8 cellular contexts compared by ENCODE assay signal in genomic region chr1:89631756-89632155, GRCh38. TPM values are rescaled to one million over a fixed set of nuclear protein-coding genes. Genes with fewer than 3 reads are reported as not detected.
DNase-seq lines count a peak whose midpoint lies in the region; ATAC-seq and TF ChIP-seq lines count a peak whose summit lies in the region.

No MANE protein-coding gene starts in this region.

- H3K36me3 Mint-ChIP-seq in activated B cell treated with CpG ODN at 0.5 μM for 24 hours (ENCODE audit: low read depth) (peaks cover 8% of the 10 kb centered on the region), glutamatergic neuron (ENCODE audit: unreplicated experiment) (no peaks in the 10 kb centered on the region)

- H3K27ac ChIP-seq in psoas muscle = no peak overlapping the region

- ATAC-seq in activated B cell treated with CpG ODN at 0.5 μM for 24 hours (ENCODE audit: low read depth) = no peak
- ATAC-seq in psoas muscle = no peak
- no peak for ATAC-seq in HG02970 (IDR thresholded peaks at IDR 0.05; ENCODE audit: low FRiP score, unreplicated experiment)

- intact Hi-C loops in activated B cell treated with CpG ODN at 0.5 μM for 24 hours (cut with micrococcal nuclease) = loop anchor here (1.0 to 2.0 kb wide), 4 partner anchors 88 to 355 kb away; no protein-coding TSS in a partner anchor
- intact Hi-C loops in psoas muscle (cut with DNase I) = loop anchor here in 1 of 2 donors (2.0 kb wide), 1 partner anchor 131 kb away; no protein-coding TSS in a partner anchor

- peaks cover 0 to 7% (median 0%) of the 10 kb centered on the region in 3 donors for H3K27me3 ChIP-seq in psoas muscle (ENCODE audit: insufficient read depth in 3 of 3, low read length in 2 of 3)

- DNase-seq in activated B cell treated with CpG ODN at 0.5 μM for 24 hours = no peak
- DNase-seq in glutamatergic neuron = no peak
- no peak for DNase-seq in psoas muscle
- no peak for DNase-seq in stimulated activated CD4-positive, alpha-beta T cell treated with anti-CD3 and anti-CD28 coated beads, Interleukin-12 subunit alpha, Interleukin-12 subunit beta, amount 100 ng/mL, for 4 hours
- DNase-seq in HCEC 1CT = no peak
- no peak for DNase-seq in stimulated activated CD4-positive, alpha-beta T cell treated with anti-CD3 and anti-CD28 coated beads, Interleukin-1b, Interleukin-23, amount 100 ng/mL, for 48 hours

- no peaks in the 10 kb centered on the region for H3K36me3 ChIP-seq in psoas muscle (ENCODE audit: insufficient read depth in 1 of 2, low read depth in 1 of 2)

- CTCF ChIA-PET in activated B cell treated with CpG ODN at 0.5 μM for 24 hours (lab: Charles Lee) = interaction anchor here (0.6 to 11.5 kb wide), 6 partner anchors 11 to 133 kb away, joined by 3 to 193 read pairs (median 6); no protein-coding TSS in a partner anchor

- H3K27me3 Mint-ChIP-seq in activated B cell treated with CpG ODN at 0.5 μM for 24 hours = no peaks in the 10 kb centered on the region
- peaks cover 2% of the 10 kb centered on the region for H3K27me3 Mint-ChIP-seq in glutamatergic neuron (ENCODE audit: unreplicated experiment)

- POLR2A ChIA-PET in activated B cell treated with CpG ODN at 0.5 μM for 24 hours (lab: Charles Lee) = interaction anchor here (1.3 to 3.2 kb wide), 4 partner anchors 20 to 132 kb away, joined by 3 to 30 read pairs (median 8); no protein-coding TSS in a partner anchor

- TF ChIP-seq CTCF in activated B cell treated with CpG ODN at 0.5 μM for 24 hours (IDR thresholded peaks at IDR 0.05) (no peak), glutamatergic neuron (IDR thresholded peaks at IDR 0.05; ENCODE audit: partially characterized antibody, unreplicated experiment) (no peak), psoas muscle (IDR thresholded peaks at IDR 0.05) (no peak)

- H3K4me1 ChIP-seq in psoas muscle = no peaks in the 10 kb centered on the region

- H3K27ac Mint-ChIP-seq in activated B cell treated with CpG ODN at 0.5 μM for 24 hours (peak overlapping the region; percentile 68), glutamatergic neuron (ENCODE audit: unreplicated experiment) (no peak overlapping the region)

- 55 to 65% (median 56%) methylated on average over 7 of the region's 7 CpGs for WGBS in psoas muscle, 3 donors

- H3K4me3 Mint-ChIP-seq in activated B cell treated with CpG ODN at 0.5 μM for 24 hours = peak overlapping the region; percentile 94
- peak overlapping the region; percentile 97 for H3K4me3 Mint-ChIP-seq in glutamatergic neuron (ENCODE audit: unreplicated experiment)

- H3K4me1 Mint-ChIP-seq in activated B cell treated with CpG ODN at 0.5 μM for 24 hours (peaks cover 40% of the 10 kb centered on the region), glutamatergic neuron (ENCODE audit: low read depth, unreplicated experiment) (peaks cover 4% of the 10 kb centered on the region)

- H3K9me3 Mint-ChIP-seq in activated B cell treated with CpG ODN at 0.5 μM for 24 hours = no peaks in the 10 kb centered on the region
- H3K9me3 Mint-ChIP-seq in glutamatergic neuron (ENCODE audit: unreplicated experiment) = peaks cover 3% of the 10 kb centered on the region

- no peaks in the 10 kb centered on the region for H3K9me3 ChIP-seq in psoas muscle

- H3K4me3 ChIP-seq in GM08714 (ENCODE audit: low read length) (peak overlapping the region; percentile 78; the same call in 1 of the 2 replicates), psoas muscle (peak overlapping the region; percentile 81)

RNA-seq across cellular contexts. Expression of gene LRRC8C, which starts 1.2 kb away (rescaled TPM):
- total RNA-seq in activated B cell treated with CpG ODN at 0.5 μM for 24 hours (7.4 and 8.4 TPM in 2 replicates), glutamatergic neuron (ENCODE audit: unreplicated experiment) (2.6 TPM), psoas muscle (1 to 10 TPM; 2.8 to 4.1 (median 3.2) TPM)
- polyA plus RNA-seq in psoas muscle = 1 to 10 TPM; 1.4 to 1.8 (median 1.8) TPM
